20 cellular contexts compared by ENCODE assay signal in genomic region chr20:57759724-57760123, GRCh38. TPM values are rescaled to one million over a fixed set of nuclear protein-coding genes. Genes with fewer than 3 reads are reported as not detected.
A peak's percentile ranks its signal among the peaks of the same experiment; 100 is the strongest.
DNase-seq lines count a peak whose midpoint lies in the region; ATAC-seq, FAIRE-seq and TF ChIP-seq lines count a peak whose summit lies in the region.
"Had no signal": no experiment of that assay in that cellular context is flagged by ENCODE, and none has a peak within 500 bp of the region (broad histone marks: within the 10 kb centered on the region; RNA-seq: fewer than 3 reads in every experiment).

No MANE protein-coding gene starts in this region.

- no peak overlapping the region for H2BK15ac ChIP-seq in mesendoderm (replicated peaks; ENCODE audit: low read depth)

- no peak overlapping the region for H3K23ac ChIP-seq in mesendoderm (ENCODE audit: low read length)

- no peak overlapping the region for H3K4ac ChIP-seq in mesendoderm (ENCODE audit: low read depth, low read length)

- no peaks in the 10 kb centered on the region for H4K20me1 ChIP-seq in GM23338 (replicated peaks; ENCODE audit: insufficient read depth)

- H3K79me1 ChIP-seq in mesendoderm (ENCODE audit: low read length) = no peaks in the 10 kb centered on the region

- no peak overlapping the region for H2AK5ac ChIP-seq in mesendoderm (ENCODE audit: low read length)

- no peaks in the 10 kb centered on the region for H3K36me3 ChIP-seq in GM23338 (ENCODE audit: insufficient read depth)
- H3K36me3 ChIP-seq in mesendoderm (ENCODE audit: control insufficient read depth, insufficient read depth, low read length) = no peaks in the 10 kb centered on the region
- H3K36me3 ChIP-seq in prostate gland = no peaks in the 10 kb centered on the region
- H3K36me3 ChIP-seq in upper lobe of right lung = no peaks in the 10 kb centered on the region

- H3K9me3 Mint-ChIP-seq in GM23338 = peaks cover 6% of the 10 kb centered on the region; the same call in 2 of the 3 replicates

- no CpG with 5 or more reads among the region's 4 CpGs for WGBS in mesendoderm (ENCODE audit: extremely low coverage, insufficient coverage, low lambda C conversion rate)
- WGBS in prostate gland = 95% methylated on average over 4 of the region's 4 CpGs

- H3K4me1 Mint-ChIP-seq in GM23338 = peaks cover 3% of the 10 kb centered on the region; the same call in 2 of the 3 replicates
- H3K4me1 Mint-ChIP-seq: B cell had no signal

- no peak overlapping the region for H3K18ac ChIP-seq in mesendoderm (ENCODE audit: low read length)

- no peaks in the 10 kb centered on the region for H3K4me1 ChIP-seq in GM23338 (ENCODE audit: insufficient read depth)
- H3K4me1 ChIP-seq in mesendoderm (ENCODE audit: control insufficient read depth, low read depth, low read length) = no peaks in the 10 kb centered on the region
- peaks cover 17% of the 10 kb centered on the region for H3K4me1 ChIP-seq in prostate gland (replicated peaks)
- no peaks in the 10 kb centered on the region for H3K4me1 ChIP-seq in upper lobe of right lung

- no peaks in the 10 kb centered on the region; the same call in 2 of the 3 replicates for H3K36me3 Mint-ChIP-seq in GM23338 (ENCODE audit: low read depth)

- no peaks in the 10 kb centered on the region for H3K9me3 ChIP-seq in prostate gland
- no peaks in the 10 kb centered on the region for H3K9me3 ChIP-seq in upper lobe of right lung

- H3K9me2 ChIP-seq in GM23338 (ENCODE audit: insufficient read depth) = no peaks in the 10 kb centered on the region

- H3K4me3 Mint-ChIP-seq in GM23338 = no peak overlapping the region
- H3K4me3 Mint-ChIP-seq: B cell; CD4-positive, alpha-beta memory T cell had no signal

- TF ChIP-seq CTCF in GM23338 (conservative IDR thresholded peaks at IDR 0.05; ENCODE audit: low read depth in 2 of 2) (no peak), choroid plexus epithelial cell (conservative IDR thresholded peaks at IDR 0.05; ENCODE audit: low read depth, low read length) (no peak), prostate gland (IDR thresholded peaks at IDR 0.05) (no peak), upper lobe of right lung (IDR thresholded peaks at IDR 0.05) (no peak)

- H4K5ac ChIP-seq in mesendoderm (ENCODE audit: low read length) = no peak overlapping the region

- H2AFZ ChIP-seq in GM23338 = no peak overlapping the region
- H2AFZ ChIP-seq: GM23248 had no signal

- ATAC-seq in GM23338 = peak; percentile 72
- no peak for ATAC-seq in esophagus mucosa
- no peak for ATAC-seq in HG02870 (IDR thresholded peaks at IDR 0.05; ENCODE audit: unreplicated experiment)
- ATAC-seq in upper lobe of right lung = no peak

- H3K4me3 ChIP-seq in GM23338 (no peak overlapping the region), choroid plexus epithelial cell (ENCODE audit: low read depth, low read length) (no peak overlapping the region), mesendoderm (ENCODE audit: low read length) (no peak overlapping the region), prostate gland (no peak overlapping the region), upper lobe of right lung (no peak overlapping the region)
- H3K4me3 ChIP-seq: GM23248 had no signal

- no peak overlapping the region for H3K27ac Mint-ChIP-seq in GM23338
- H3K27ac Mint-ChIP-seq: B cell; CD4-positive, alpha-beta memory T cell had no signal

- no peak overlapping the region for H2BK120ac ChIP-seq in mesendoderm (ENCODE audit: low read depth, low read length)

- H3K27me3 ChIP-seq in GM23338 (ENCODE audit: insufficient read depth) (no peaks in the 10 kb centered on the region), mesendoderm (ENCODE audit: insufficient read depth, low read length, poor library complexity) (no peaks in the 10 kb centered on the region), prostate gland (replicated peaks; ENCODE audit: insufficient read depth) (no peaks in the 10 kb centered on the region), upper lobe of right lung (no peaks in the 10 kb centered on the region)

- no peak overlapping the region for H2BK5ac ChIP-seq in mesendoderm (ENCODE audit: low read length)

- no peak overlapping the region for H3K56ac ChIP-seq in mesendoderm (ENCODE audit: low read length)

- H3K9ac ChIP-seq in mesendoderm (ENCODE audit: low read length) = no peak overlapping the region
- H3K9ac ChIP-seq: GM23248 had no signal

- peaks cover 11% of the 10 kb centered on the region for H3K27me3 Mint-ChIP-seq in GM23338 (ENCODE audit: insufficient read depth, low read depth, poor library complexity)

- no peak for FAIRE-seq in GM19239 (lab: Jason Lieb, UNC)
- FAIRE-seq: A204.1, D721Med, G401.6, GM12892 had no signal

- DNase-seq in GM23338 (ENCODE audit: low spot score) = no peak
- DNase-seq in choroid plexus epithelial cell (ENCODE audit: low read depth) = peak; percentile 10
- peak; percentile 20 for DNase-seq in mesendoderm
- DNase-seq in prostate gland (ENCODE audit: low spot score) = no peak
- DNase-seq in GM19239 (ENCODE audit: insufficient read length, low spot score) = no peak
- no peak for DNase-seq in upper lobe of right lung
- DNase-seq: C1 segment of cervical spinal cord; CD4-positive, alpha-beta memory T cell; DMS153; DMS79 treated with DMSO at 0.1 percent for 48 hours; EL; GM23248; H7 had no signal

- H4K8ac ChIP-seq in mesendoderm (ENCODE audit: low read depth, low read length) = no peak overlapping the region

- H3K79me2 ChIP-seq in GM23338 (replicated peaks; ENCODE audit: insufficient read depth) (no peaks in the 10 kb centered on the region), mesendoderm (ENCODE audit: control insufficient read depth, insufficient read depth, low read length) (no peaks in the 10 kb centered on the region)

- intact Hi-C loops in prostate gland (cut with DNase I) (no loop called here), upper lobe of right lung (cut with DNase I) (no loop called here)

- H3F3A ChIP-seq in GM23338 (replicated peaks; ENCODE audit: low read depth) = no peaks in the 10 kb centered on the region

- TF ChIP-seq POLR2A in prostate gland (IDR thresholded peaks at IDR 0.05) = no peak

- H3K27ac ChIP-seq in GM23338 (ENCODE audit: low read depth) = no peak overlapping the region
- no peak overlapping the region for H3K27ac ChIP-seq in mesendoderm (ENCODE audit: low read depth, low read length)
- H3K27ac ChIP-seq in prostate gland = peak overlapping the region; percentile 88 to 93
- H3K27ac ChIP-seq in upper lobe of right lung = no peak overlapping the region
- H3K27ac ChIP-seq: GM23248 had no signal

- H3K4me2 ChIP-seq in GM23338 (no peak overlapping the region), mesendoderm (ENCODE audit: low read length) (no peak overlapping the region)

TF ChIP-seq in GM23338, 12 proteins besides CTCF, POLR2A, EP300 and RAD21:
- TF ChIP-seq POLR2AphosphoS5 (IDR thresholded peaks at IDR 0.05; ENCODE audit: low read depth) = no peak
- TF ChIP-seq ZNF331 (CRISPR knock-in tag; IDR thresholded peaks at IDR 0.05; ENCODE audit: low read depth) = no peak
- TF ChIP-seq EZH2phosphoT487 (IDR thresholded peaks at IDR 0.05; ENCODE audit: unreplicated experiment) = no peak
- TF ChIP-seq, protein P1, sequence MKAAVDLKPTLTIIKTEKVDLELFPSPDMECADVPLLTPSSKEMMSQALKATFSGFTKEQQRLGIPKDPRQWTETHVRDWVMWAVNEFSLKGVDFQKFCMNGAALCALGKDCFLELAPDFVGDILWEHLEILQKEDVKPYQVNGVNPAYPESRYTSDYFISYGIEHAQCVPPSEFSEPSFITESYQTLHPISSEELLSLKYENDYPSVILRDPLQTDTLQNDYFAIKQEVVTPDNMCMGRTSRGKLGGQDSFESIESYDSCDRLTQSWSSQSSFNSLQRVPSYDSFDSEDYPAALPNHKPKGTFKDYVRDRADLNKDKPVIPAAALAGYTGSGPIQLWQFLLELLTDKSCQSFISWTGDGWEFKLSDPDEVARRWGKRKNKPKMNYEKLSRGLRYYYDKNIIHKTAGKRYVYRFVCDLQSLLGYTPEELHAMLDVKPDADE (IDR thresholded peaks at IDR 0.05) = no peak
- TF ChIP-seq STAT1 (IDR thresholded peaks at IDR 0.05; ENCODE audit: unreplicated experiment) = no peak
- TF ChIP-seq ZNF114 (CRISPR knock-in tag; IDR thresholded peaks at IDR 0.05) = no peak
- TF ChIP-seq, protein P2, sequence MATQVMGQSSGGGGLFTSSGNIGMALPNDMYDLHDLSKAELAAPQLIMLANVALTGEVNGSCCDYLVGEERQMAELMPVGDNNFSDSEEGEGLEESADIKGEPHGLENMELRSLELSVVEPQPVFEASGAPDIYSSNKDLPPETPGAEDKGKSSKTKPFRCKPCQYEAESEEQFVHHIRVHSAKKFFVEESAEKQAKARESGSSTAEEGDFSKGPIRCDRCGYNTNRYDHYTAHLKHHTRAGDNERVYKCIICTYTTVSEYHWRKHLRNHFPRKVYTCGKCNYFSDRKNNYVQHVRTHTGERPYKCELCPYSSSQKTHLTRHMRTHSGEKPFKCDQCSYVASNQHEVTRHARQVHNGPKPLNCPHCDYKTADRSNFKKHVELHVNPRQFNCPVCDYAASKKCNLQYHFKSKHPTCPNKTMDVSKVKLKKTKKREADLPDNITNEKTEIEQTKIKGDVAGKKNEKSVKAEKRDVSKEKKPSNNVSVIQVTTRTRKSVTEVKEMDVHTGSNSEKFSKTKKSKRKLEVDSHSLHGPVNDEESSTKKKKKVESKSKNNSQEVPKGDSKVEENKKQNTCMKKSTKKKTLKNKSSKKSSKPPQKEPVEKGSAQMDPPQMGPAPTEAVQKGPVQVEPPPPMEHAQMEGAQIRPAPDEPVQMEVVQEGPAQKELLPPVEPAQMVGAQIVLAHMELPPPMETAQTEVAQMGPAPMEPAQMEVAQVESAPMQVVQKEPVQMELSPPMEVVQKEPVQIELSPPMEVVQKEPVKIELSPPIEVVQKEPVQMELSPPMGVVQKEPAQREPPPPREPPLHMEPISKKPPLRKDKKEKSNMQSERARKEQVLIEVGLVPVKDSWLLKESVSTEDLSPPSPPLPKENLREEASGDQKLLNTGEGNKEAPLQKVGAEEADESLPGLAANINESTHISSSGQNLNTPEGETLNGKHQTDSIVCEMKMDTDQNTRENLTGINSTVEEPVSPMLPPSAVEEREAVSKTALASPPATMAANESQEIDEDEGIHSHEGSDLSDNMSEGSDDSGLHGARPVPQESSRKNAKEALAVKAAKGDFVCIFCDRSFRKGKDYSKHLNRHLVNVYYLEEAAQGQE (IDR thresholded peaks at IDR 0.05; ENCODE audit: unreplicated experiment) = no peak

RNA-seq across cellular contexts. Expression of gene PMEPA1, which starts 49.9 kb away (rescaled TPM):
- 7.3 and 8.9 TPM in 2 replicates for total RNA-seq in GM23338 (2014; rRNA removed; shearing (Covaris generic))
- polyA plus RNA-seq in GM23338 (2016; fragmentation: Nextera tagmentation; extraction: Ambion mirVana) = 13.5 and 15.4 TPM in 2 replicates
- polyA plus RNA-seq in mesendoderm (2013, experiment 1 of 2) = 52.6 TPM
- polyA plus RNA-seq in mesendoderm (2013, experiment 2 of 2) = 52.5 TPM
- total RNA-seq in prostate gland (100 to 1,000 TPM in 1 of 2 donors, 10 to 100 TPM in 1; 96.5 to 245 TPM), esophagus mucosa (2.7 TPM), upper lobe of right lung (49.1 TPM)

Comparison
In these comparisons a context has a peak if more than half of its experiments do, and no peak if none do; other contexts are left out.
1. DNase-seq: peak in choroid plexus epithelial cell (single experiment) and mesendoderm (single experiment); none in GM23338 (single experiment), prostate gland (single experiment), GM19239 (single experiment) and upper lobe of right lung (single experiment).
2. H3K27ac ChIP-seq: peak in prostate gland (2 of 2); none in GM23338 (single experiment), mesendoderm (single experiment) and upper lobe of right lung (single experiment).